20 cellular contexts compared by ENCODE assay signal in the genomic region with DNA sequence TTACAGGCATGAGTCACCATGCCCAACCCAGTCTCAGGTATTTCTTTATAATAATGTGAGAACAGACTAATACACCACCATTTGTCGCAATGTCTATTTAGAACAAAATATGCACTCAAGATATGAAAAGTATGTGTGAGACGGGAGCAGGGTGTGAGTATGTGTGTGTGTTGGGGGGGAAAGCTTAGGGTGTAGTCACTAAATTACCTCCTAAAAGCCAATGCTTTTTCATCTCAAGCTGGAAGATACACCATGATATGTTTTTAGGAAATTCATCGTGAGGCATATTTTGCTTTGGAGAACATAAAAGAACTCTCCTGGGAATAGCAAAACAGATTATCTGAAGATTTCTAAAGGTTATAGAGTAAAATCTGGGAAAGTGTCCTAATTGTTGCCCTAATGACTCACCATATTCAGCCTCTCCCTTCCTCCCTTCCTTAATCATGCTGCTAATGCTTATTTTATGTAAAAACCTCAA.
A peak's percentile ranks its signal among the peaks of the same experiment; 100 is the strongest.
DNase-seq lines count a peak whose midpoint lies in the region; TF ChIP-seq lines count a peak whose summit lies in the region.
"Had no signal": no experiment of that assay in that cellular context is flagged by ENCODE, and none has a peak within 500 bp of the region (broad histone marks: within the 10 kb centered on the region; RNA-seq: fewer than 3 reads in every experiment).

No MANE protein-coding gene starts in this region.

- peaks cover 17% of the 10 kb centered on the region for H3K4me1 Mint-ChIP-seq in MCF 10A (ENCODE audit: insufficient read depth, unreplicated experiment)
- H3K4me1 Mint-ChIP-seq in progenitor cell of endocrine pancreas (ENCODE audit: low read depth), result peaks cover 17% of the 10 kb centered on the region
- H3K4me1 Mint-ChIP-seq: activated naive CD4-positive, alpha-beta T cell treated with anti-CD3 and anti-CD28 coated beads, Interleukin-2, amount 10 ng/mL, durations not matched to agents 7 days and 5 days; B cell had no signal

- H3K27me3 ChIP-seq in breast epithelium (no peaks in the 10 kb centered on the region), mammary epithelial cell (ENCODE audit: insufficient read depth, low read length) (no peaks in the 10 kb centered on the region), smooth muscle cell (ENCODE audit: low read depth) (no peaks in the 10 kb centered on the region)
- H3K27me3 ChIP-seq: ascending aorta, uterus had no signal

- no peaks in the 10 kb centered on the region for H3K79me2 ChIP-seq in mammary epithelial cell (ENCODE audit: insufficient read depth, low read length)
- H3K79me2 ChIP-seq in smooth muscle cell (ENCODE audit: low read depth), result no peaks in the 10 kb centered on the region

- H3K4me2 ChIP-seq in mammary epithelial cell (ENCODE audit: insufficient read depth, low read depth, low read length) (peak overlapping the region; percentile 13), smooth muscle cell (peak overlapping the region; percentile 62)

- no peaks in the 10 kb centered on the region for H3K4me1 ChIP-seq in breast epithelium
- H3K4me1 ChIP-seq in mammary epithelial cell (ENCODE audit: insufficient read depth, low read length), result peaks cover 15% of the 10 kb centered on the region
- peaks cover 2% of the 10 kb centered on the region for H3K4me1 ChIP-seq in smooth muscle cell (ENCODE audit: low read depth)
- H3K4me1 ChIP-seq: ascending aorta, Caco-2, uterus had no signal

- H3K9me3 ChIP-seq in breast epithelium (no peaks in the 10 kb centered on the region), mammary epithelial cell (replicated peaks; ENCODE audit: insufficient read depth, low read length) (peaks cover 3% of the 10 kb centered on the region), smooth muscle cell (replicated peaks; ENCODE audit: low read depth) (no peaks in the 10 kb centered on the region)
- H3K9me3 ChIP-seq: ascending aorta, Caco-2, uterus had no signal

- TF ChIP-seq CTCF in MCF 10A (IDR thresholded peaks at IDR 0.05; ENCODE audit: unreplicated experiment) (no peak), breast epithelium (IDR thresholded peaks at IDR 0.05) (no peak), mammary epithelial cell (conservative IDR thresholded peaks at IDR 0.05 in 1 of 2, IDR thresholded peaks at IDR 0.05 in 1 of 2; ENCODE audit: extremely low read depth in 1 of 2, insufficient read depth in 1 of 2, low read depth in 1 of 2, low read length in 2 of 2) (no peak), smooth muscle cell (IDR thresholded peaks at IDR 0.05; ENCODE audit: borderline replicate concordance, insufficient read depth, poor library complexity, severe bottlenecking) (no peak), progenitor cell of endocrine pancreas (IDR thresholded peaks at IDR 0.05; ENCODE audit: unreplicated experiment) (no peak)

- H4K20me1 ChIP-seq in mammary epithelial cell (ENCODE audit: insufficient read depth, low read length), result no peaks in the 10 kb centered on the region
- H4K20me1 ChIP-seq in smooth muscle cell (ENCODE audit: low read depth), result no peaks in the 10 kb centered on the region

- H3K27ac ChIP-seq in breast epithelium (no peak overlapping the region), mammary epithelial cell (ENCODE audit: insufficient read depth, low read depth, low read length) (peak overlapping the region; percentile 63), smooth muscle cell (ENCODE audit: low read depth) (peak overlapping the region; percentile 37)
- H3K27ac ChIP-seq: 22Rv1, ascending aorta, uterus had no signal

- H3K27ac Mint-ChIP-seq in MCF 10A (ENCODE audit: low read depth, unreplicated experiment) (peak overlapping the region; percentile 95), progenitor cell of endocrine pancreas (no peak overlapping the region)
- H3K27ac Mint-ChIP-seq: activated naive CD4-positive, alpha-beta T cell treated with anti-CD3 and anti-CD28 coated beads, Interleukin-2, amount 10 ng/mL, durations not matched to agents 7 days and 5 days; B cell had no signal

- BruUV-seq in MCF 10A (replicated peaks; lab: Mats Ljungman, UMichigan), result no TSS peak
- BruUV-seq in mammary epithelial cell (replicated peaks; lab: Mats Ljungman, UMichigan), result no TSS peak

- dilution Hi-C loops in mammary epithelial cell (cut with HindIII; ENCODE audit: low sequenced_read_pairs), result no loop called here

- CTCF ChIA-PET in MCF 10A (lab: Yijun Ruan, JAX) (no interaction called here), mammary epithelial cell (lab: Charles Lee; ENCODE audit: low non-redundant PET) (no interaction called here)

- in situ Hi-C loops in mammary epithelial cell (cut with MboI; ENCODE audit: low sequenced_read_pairs in 2 of 2), result no loop called here

- H3K9me3 Mint-ChIP-seq in MCF 10A (ENCODE audit: unreplicated experiment) (peaks cover 13% of the 10 kb centered on the region), progenitor cell of endocrine pancreas (ENCODE audit: low read depth) (peaks cover 26% of the 10 kb centered on the region)
- H3K9me3 Mint-ChIP-seq: activated naive CD4-positive, alpha-beta T cell treated with anti-CD3 and anti-CD28 coated beads, Interleukin-2, amount 10 ng/mL, durations not matched to agents 7 days and 5 days had no signal

- intact Hi-C loops in MCF 10A (cut with micrococcal nuclease), result no loop called here
- intact Hi-C loops in breast epithelium (cut with DNase I; ENCODE audit: low total_unique reads), result loop anchor here (5.0 kb wide), 1 partner anchor 1605 kb away; no protein-coding TSS in a partner anchor
- intact Hi-C loops in mammary epithelial cell (cut with micrococcal nuclease), result no loop called here

- H2AFZ ChIP-seq in mammary epithelial cell (ENCODE audit: low read depth, low read length) (peak overlapping the region; percentile 22), smooth muscle cell (ENCODE audit: low read depth) (no peak overlapping the region)

- WGBS in mammary epithelial cell (ENCODE audit: low coverage, missing lambda C conversion rate), result 58% methylated on average over 3 of the region's 3 CpGs
- 48% methylated on average over 3 of the region's 3 CpGs for WGBS in smooth muscle cell (ENCODE audit: low lambda C conversion rate)

- no peak for TF ChIP-seq POLR2A in breast epithelium (IDR thresholded peaks at IDR 0.05)

- DNase-seq in MCF 10A (ENCODE audit: unreplicated experiment), result peak; percentile 60
- no peak for DNase-seq in breast epithelium (ENCODE audit: low spot score in 2 of 2)
- peak; percentile 69 for DNase-seq in mammary epithelial cell
- peak; percentile 47 for DNase-seq in iris pigment epithelial cell (ENCODE audit: low read depth)
- no peak for DNase-seq in smooth muscle cell (lab: John Stamatoyannopoulos, UW; ENCODE audit: unreplicated experiment)
- DNase-seq in EL, result no peak
- DNase-seq in progenitor cell of endocrine pancreas (ENCODE audit: low spot score, unreplicated experiment), result no peak
- no peak for DNase-seq in DMS79 (lab: John Stamatoyannopoulos, UW)
- DNase-seq: activated CD8-positive, alpha-beta memory T cell treated with anti-CD3 and anti-CD28 coated beads for 24 hours; activated naive CD4-positive, alpha-beta T cell treated with anti-CD3 and anti-CD28 coated beads, Interleukin-2, amount 10 ng/mL, durations not matched to agents 7 days and 5 days; activated T-cell treated with anti-CD3 and anti-CD28 coated beads, Interleukin-2, amount 50 U/mL, for 48 hours; Caco-2; cortex of kidney; NCI-H524; stimulated activated CD4-positive, alpha-beta T cell treated with anti-CD3 and anti-CD28 coated beads, Interleukin-15, amount 100 ng/mL, for 24 hours; substantia nigra; uterus had no signal

- H3K4me3 ChIP-seq in breast epithelium (no peak overlapping the region), mammary epithelial cell (replicated peaks in 1 of 3; ENCODE audit: insufficient read depth in 1 of 3, low read depth in 2 of 3, low read length in 3 of 3) (no peak overlapping the region), smooth muscle cell (no peak overlapping the region)
- H3K4me3 ChIP-seq: ascending aorta, uterus had no signal

- H3K36me3 Mint-ChIP-seq in MCF 10A (ENCODE audit: insufficient read depth, unreplicated experiment), result no peaks in the 10 kb centered on the region
- peaks cover 16% of the 10 kb centered on the region for H3K36me3 Mint-ChIP-seq in progenitor cell of endocrine pancreas (ENCODE audit: insufficient read depth)
- H3K36me3 Mint-ChIP-seq: activated naive CD4-positive, alpha-beta T cell treated with anti-CD3 and anti-CD28 coated beads, Interleukin-2, amount 10 ng/mL, durations not matched to agents 7 days and 5 days had no signal

- H3K36me3 ChIP-seq in breast epithelium (no peaks in the 10 kb centered on the region), mammary epithelial cell (ENCODE audit: insufficient read depth, low read length) (no peaks in the 10 kb centered on the region), smooth muscle cell (ENCODE audit: low read depth) (no peaks in the 10 kb centered on the region)
- H3K36me3 ChIP-seq: ascending aorta, uterus had no signal

- no peaks in the 10 kb centered on the region for H3F3A ChIP-seq in smooth muscle cell (ENCODE audit: low read depth)

- H3K27me3 Mint-ChIP-seq in MCF 10A (ENCODE audit: insufficient read depth, unreplicated experiment) (no peaks in the 10 kb centered on the region), progenitor cell of endocrine pancreas (no peaks in the 10 kb centered on the region)
- H3K27me3 Mint-ChIP-seq: activated naive CD4-positive, alpha-beta T cell treated with anti-CD3 and anti-CD28 coated beads, Interleukin-2, amount 10 ng/mL, durations not matched to agents 7 days and 5 days; B cell had no signal

- POLR2A ChIA-PET in MCF 10A (lab: Yijun Ruan, JAX), result interaction anchor here (0.7 kb wide), 1 partner anchor 16 kb away, joined by 3 read pairs; no protein-coding TSS in a partner anchor

- H3K9ac ChIP-seq in mammary epithelial cell (ENCODE audit: insufficient read depth, low read length), result no peak overlapping the region
- H3K9ac ChIP-seq in smooth muscle cell (ENCODE audit: low read depth), result no peak overlapping the region

- no peak overlapping the region for H3K4me3 Mint-ChIP-seq in MCF 10A (ENCODE audit: unreplicated experiment)
- no peak overlapping the region for H3K4me3 Mint-ChIP-seq in progenitor cell of endocrine pancreas (ENCODE audit: low read depth)
- H3K4me3 Mint-ChIP-seq: activated naive CD4-positive, alpha-beta T cell treated with anti-CD3 and anti-CD28 coated beads, Interleukin-2, amount 10 ng/mL, durations not matched to agents 7 days and 5 days; B cell had no signal

Comparison
In these comparisons a context has a peak if more than half of its experiments do, and no peak if none do; other contexts are left out.
1. DNase-seq: peak in MCF 10A (single experiment), mammary epithelial cell (single experiment) and iris pigment epithelial cell (single experiment); none in breast epithelium (0 of 2), smooth muscle cell (single experiment), EL (single experiment), progenitor cell of endocrine pancreas (single experiment) and DMS79 (single experiment).
2. H3K27ac ChIP-seq: peak in mammary epithelial cell (single experiment) and smooth muscle cell (single experiment); none in breast epithelium (0 of 2).